8 cellular contexts compared by ENCODE assay signal in genomic region chr20:41618807-41619294, GRCh38. TPM values are rescaled to one million over a fixed set of nuclear protein-coding genes. Genes with fewer than 3 reads are reported as not detected.
DNase-seq lines count a peak whose midpoint lies in the region; ATAC-seq, FAIRE-seq and TF ChIP-seq lines count a peak whose summit lies in the region.

No MANE protein-coding gene starts in this region.

- 0 out of 2 replicates have a peak overlapping the region, but pooled peaks have one; percentile 22 for H3K9ac ChIP-seq in MM.1S (ENCODE audit: low read length)
- H3K9ac ChIP-seq in GM12878 (ENCODE audit: control insufficient read depth, insufficient read depth, low read length) = 0 out of 2 replicates have a peak overlapping the region, but pooled peaks have one; percentile 7
- H3K9ac ChIP-seq in liver (ENCODE audit: low read depth in 1 of 2, low read length in 2 of 2) = no peak overlapping the region

- ATAC-seq in GM12878 (no peak), HG02623 (IDR thresholded peaks at IDR 0.05; ENCODE audit: unreplicated experiment) (no peak), HG03442 (IDR thresholded peaks at IDR 0.05; ENCODE audit: unreplicated experiment) (no peak)

- CTCF ChIA-PET in GM12878 (lab: Yijun Ruan, JAX) = interaction anchor here (1.0 to 1.3 kb wide), 3 partner anchors 10 to 74 kb away, joined by 3 to 5 read pairs (median 4); no protein-coding TSS in a partner anchor

- H3K9me2 ChIP-seq in MM.1S (replicated peaks; ENCODE audit: insufficient read depth, low read length) = no peaks in the 10 kb centered on the region

- H4K20me1 ChIP-seq in MM.1S (ENCODE audit: insufficient read depth, low read length) (no peaks in the 10 kb centered on the region), GM12878 (ENCODE audit: control insufficient read depth, insufficient read depth) (no peaks in the 10 kb centered on the region)

- H3K4me3 ChIP-seq in GM06990 (replicated peaks; ENCODE audit: low read depth, low read length) = peak overlapping the region; percentile 72
- H3K4me3 ChIP-seq in MM.1S (ENCODE audit: low read length) = peak overlapping the region; percentile 64
- peak overlapping the region; percentile 61 for H3K4me3 ChIP-seq in GM12878
- H3K4me3 ChIP-seq in liver (ENCODE audit: low read depth in 1 of 3, low read length in 3 of 3) = peak overlapping the region; percentile 54 to 95 (median 54)
- peak overlapping the region; percentile 92 for H3K4me3 ChIP-seq in suprapubic skin

- POLR2A ChIA-PET in GM12878 (lab: Charles Lee) = interaction anchor here (0.6 to 1.6 kb wide), 10 partner anchors 10 to 74 kb away, joined by 3 to 7 read pairs (median 4); no protein-coding TSS in a partner anchor

- in situ Hi-C loops in GM12878 (cut with MboI) = no loop called here

- no peaks in the 10 kb centered on the region for H3F3A ChIP-seq in MM.1S (ENCODE audit: insufficient read depth, low read length)

- H3K79me2 ChIP-seq in MM.1S (ENCODE audit: low read length) (peaks cover 38% of the 10 kb centered on the region), GM12878 (ENCODE audit: control insufficient read depth, insufficient read depth, low read length) (peaks cover 31% of the 10 kb centered on the region)

- SMC1A ChIA-PET in GM12878 (lab: Charles Lee; ENCODE audit: uncharacterized antibody, unreplicated experiment) = interaction anchor here (0.7 to 2.7 kb wide), 10 partner anchors 11 to 208 kb away, joined by 3 to 21 read pairs (median 3); no protein-coding TSS in a partner anchor

- DNase-seq in GM06990 (ENCODE audit: extremely low read depth, insufficient read length) (no peak), MM.1S (no peak), GM12878 (ENCODE audit: low read depth, low spot score) (no peak), suprapubic skin (ENCODE audit: low spot score in 2 of 2) (no peak), AML-193 (lab: John Stamatoyannopoulos, UW) (no peak)

- H3K4me1 ChIP-seq in MM.1S (ENCODE audit: low read length) (peaks cover 9% of the 10 kb centered on the region; the same call in 1 of the 2 replicates), GM12878 (ENCODE audit: control insufficient read depth, insufficient read depth, low read length) (no peaks in the 10 kb centered on the region; the same call in 1 of the 2 replicates), liver (ENCODE audit: control insufficient read depth in 4 of 4, insufficient read depth in 4 of 4, low read length in 3 of 4) (peaks cover 2 to 35% (median 27%) of the 10 kb centered on the region in 4 donors), suprapubic skin (peaks cover 37% of the 10 kb centered on the region)

- TF ChIP-seq CTCF in GM06990 (IDR thresholded peaks at IDR 0.05; ENCODE audit: insufficient read depth, low read length, poor library complexity, severe bottlenecking) (no peak), MM.1S (IDR thresholded peaks at IDR 0.05; ENCODE audit: low read length) (no peak), GM12878 (IDR thresholded peaks at IDR 0.05 in 2 of 3, conservative IDR thresholded peaks at IDR 0.05 in 1 of 3; ENCODE audit: control insufficient read depth in 2 of 3, extremely low read depth in 1 of 3, insufficient read depth in 1 of 3, low read depth in 3 of 3, low read length in 3 of 3) (no peak), liver (IDR thresholded peaks at IDR 0.05; ENCODE audit: low read depth, low read length, missing input control) (no peak), suprapubic skin (IDR thresholded peaks at IDR 0.05) (no peak)

- 28% methylated on average over 22 of the region's 30 CpGs for WGBS in GM12878 (ENCODE audit: insufficient coverage, insufficient replicate concordance, low lambda C conversion rate, missing lambda C conversion rate)
- 11% methylated on average over 30 of the region's 30 CpGs for WGBS in liver
- 26% methylated on average over 11 of the region's 30 CpGs for WGBS in suprapubic skin

- no TSS peak for BruUV-seq in GM12878 (replicated peaks; lab: Mats Ljungman, UMichigan)

- no peak for TF ChIP-seq POLR2A in GM12878 (IDR thresholded peaks at IDR 0.05; ENCODE audit: low read depth, low read length)
- TF ChIP-seq POLR2A in suprapubic skin (IDR thresholded peaks at IDR 0.05) = no peak

- RAD21 ChIA-PET in GM12878 (lab: Charles Lee; ENCODE audit: unreplicated experiment) = interaction anchor here (0.9 to 3.2 kb wide), 10 partner anchors 11 to 628 kb away, joined by 3 to 33 read pairs (median 4); no protein-coding TSS in a partner anchor

- H3K4me2 ChIP-seq in MM.1S (ENCODE audit: low read depth, low read length) = peak overlapping the region; percentile 72
- H3K4me2 ChIP-seq in GM12878 (ENCODE audit: control insufficient read depth, insufficient read depth) = peak overlapping the region; percentile 58

- peak overlapping the region; percentile 85 for H2AFZ ChIP-seq in MM.1S (ENCODE audit: low read length)
- H2AFZ ChIP-seq in GM12878 (ENCODE audit: control insufficient read depth, low read depth, low read length) = peak overlapping the region; percentile 54

- TF ChIP-seq EP300 in GM12878 (IDR thresholded peaks at IDR 0.05; ENCODE audit: borderline replicate concordance in 1 of 2, control insufficient read depth in 1 of 2, low read depth in 2 of 2, low read length in 2 of 2) (no peak), suprapubic skin (IDR thresholded peaks at IDR 0.05) (no peak)

- no peaks in the 10 kb centered on the region for H3K36me3 ChIP-seq in GM06990 (ENCODE audit: control insufficient read depth, insufficient read depth, low read length)
- H3K36me3 ChIP-seq in MM.1S (replicated peaks; ENCODE audit: insufficient read depth, low read length) = no peaks in the 10 kb centered on the region
- no peaks in the 10 kb centered on the region for H3K36me3 ChIP-seq in GM12878 (ENCODE audit: control insufficient read depth in 2 of 2, insufficient read depth in 2 of 2, low read length in 1 of 2)
- no peaks in the 10 kb centered on the region for H3K36me3 ChIP-seq in liver (ENCODE audit: control insufficient read depth in 4 of 4, insufficient read depth in 3 of 4, low read depth in 1 of 4, low read length in 3 of 4)
- H3K36me3 ChIP-seq in suprapubic skin = no peaks in the 10 kb centered on the region

- H3K27me3 ChIP-seq in GM06990 (replicated peaks; ENCODE audit: control insufficient read depth, insufficient read depth, low read length) = no peaks in the 10 kb centered on the region
- no peaks in the 10 kb centered on the region for H3K27me3 ChIP-seq in MM.1S (replicated peaks; ENCODE audit: insufficient read depth, low read length)
- no peaks in the 10 kb centered on the region; a peak in 1 of 4 replicates for H3K27me3 ChIP-seq in GM12878 (replicated peaks in 1 of 2; ENCODE audit: control insufficient read depth in 2 of 2, insufficient read depth in 2 of 2, low read length in 1 of 2)
- no peaks in the 10 kb centered on the region for H3K27me3 ChIP-seq in liver (ENCODE audit: control insufficient read depth in 4 of 4, insufficient read depth in 4 of 4, low read length in 3 of 4)
- H3K27me3 ChIP-seq in suprapubic skin = no peaks in the 10 kb centered on the region

- H3K9me3 ChIP-seq in MM.1S (replicated peaks; ENCODE audit: insufficient read depth, low read length) (no peaks in the 10 kb centered on the region), GM12878 (replicated peaks; ENCODE audit: control insufficient read depth, insufficient read depth, low read length) (no peaks in the 10 kb centered on the region), liver (ENCODE audit: control insufficient read depth in 4 of 4, low read length in 3 of 4) (no peaks in the 10 kb centered on the region), suprapubic skin (no peaks in the 10 kb centered on the region)

- no peak for FAIRE-seq in GM12878 (lab: Jason Lieb, UNC)

- TF ChIP-seq RAD21 in GM12878 (IDR thresholded peaks at IDR 0.05; ENCODE audit: insufficient read depth, low read depth, low read length) = no peak
- no peak for TF ChIP-seq RAD21 in liver (IDR thresholded peaks at IDR 0.05)

- intact Hi-C loops in GM12878 (cut with micrococcal nuclease; ENCODE audit: unreplicated experiment) = loop anchor here (5.0 kb wide), 1 partner anchor 73 kb away; no protein-coding TSS in a partner anchor

- H3K27ac ChIP-seq in MM.1S (ENCODE audit: low read length) = no peak overlapping the region
- H3K27ac ChIP-seq in GM12878 (ENCODE audit: control insufficient read depth, insufficient read depth) = no peak overlapping the region
- H3K27ac ChIP-seq in liver (ENCODE audit: low read depth in 1 of 2, low read length in 2 of 2) = peak overlapping the region in 1 of 2 donors; percentile 28
- H3K27ac ChIP-seq in suprapubic skin = peak overlapping the region; percentile 22

TF ChIP-seq in GM12878, 131 proteins besides CTCF, POLR2A, EP300 and RAD21 (continues in another document):
- TF ChIP-seq IKZF1 (conservative IDR thresholded peaks at IDR 0.05) = 0 out of 2 replicates have a peak, but pooled peaks have one; percentile 23
- no peak for TF ChIP-seq EGR1 (IDR thresholded peaks at IDR 0.05; ENCODE audit: borderline replicate concordance in 1 of 2, low read depth in 2 of 2, low read length in 2 of 2)
- TF ChIP-seq TBL1XR1 (IDR thresholded peaks at IDR 0.05; ENCODE audit: low read depth, low read length) = no peak
- no peak for TF ChIP-seq NR2F1 (conservative IDR thresholded peaks at IDR 0.05)

RNA-seq across cellular contexts. Expression of gene CHD6, which starts 0.7 kb away (rescaled TPM):
- 309 and 346 TPM in 2 replicates for total RNA-seq in GM12878 (2013; cell fraction: nucleolus; rRNA removed)
- total RNA-seq in GM12878 (2014; rRNA removed) (19.5 and 20.7 TPM in 2 replicates), GM12878 (2014; rRNA removed; fragmentation: Illumina TruSeq; extraction: Trizol) (18.2 and 18.4 TPM in 2 replicates), GM12878 (2021) (25.5 and 27.2 TPM in 2 replicates), liver (10 to 100 TPM; 14.8 to 23.4 TPM), suprapubic skin (10 to 100 TPM; 24.7 to 89.7 (median 36.6) TPM)
- polyA plus RNA-seq in GM12878 (2011; ENCODE audit: low read depth) = 6.9 TPM
- polyA plus RNA-seq in GM12878 (2011; rRNA removed) (13.9 and 15.4 TPM in 2 replicates), GM12878 (2014; fragmentation: Illumina TruSeq; extraction: Trizol) (14.6 and 16.8 TPM in 2 replicates), GM12878 (2014; fragmentation: Nextera tagmentation; extraction: Ambion mirVana) (10 to 100 TPM in 1 of 2 experiments, 1 to 10 TPM in 1; 4.3 to 15.9 TPM), GM12878 (2014; rRNA removed) (8.9 and 10.2 TPM in 2 replicates), GM12878 (2016; fragmentation: Nextera tagmentation; extraction: Ambion mirVana) (10 to 100 TPM; 22.2 to 24.3 TPM), liver (10 to 100 TPM in 1 of 2 donors, 1 to 10 TPM in 1; 3.3 to 21.5 TPM)
- polyA plus RNA-seq in GM12878 (2011; cell fraction: cytosol; rRNA removed) = 9.8 and 12.3 TPM in 2 replicates
- polyA plus RNA-seq in GM12878 (2011; cell fraction: nucleus; rRNA removed) = 68.3 and 78.2 TPM in 2 replicates
- 10.6 and 12.7 TPM in 2 replicates for polyA plus RNA-seq in GM12878 (2012)
- polyA minus RNA-seq in GM12878 (2011; rRNA and poly(A)+ RNA removed) = 43.4 and 49.9 TPM in 2 replicates
- 7.6 and 10.3 TPM in 2 replicates for polyA minus RNA-seq in GM12878 (2011; cell fraction: cytosol; rRNA and poly(A)+ RNA removed)
- polyA minus RNA-seq in GM12878 (2011; cell fraction: nucleus; rRNA and poly(A)+ RNA removed) = 84.5 and 98.4 TPM in 2 replicates

Comparison
In these comparisons a context has a peak if more than half of its experiments do, and no peak if none do; other contexts are left out.
1. H3K9ac ChIP-seq: peak in MM.1S (single experiment) and GM12878 (single experiment); none in liver (0 of 2).
2. Peak in every context shown above with its lines, with median percentiles within 50 percentile points of each other: H3K4me3 ChIP-seq.